In genomic region chr1:44819594-44820327, GRCh38 we compare ENCODE assay signal across 8 cellular contexts. TPM values are rescaled to one million over a fixed set of nuclear protein-coding genes. Genes with fewer than 3 reads are reported as not detected.
A peak's percentile ranks its signal among the peaks of the same experiment; 100 is the strongest.
DNase-seq lines count a peak whose midpoint lies in the region; TF ChIP-seq lines count a peak whose summit lies in the region.

No MANE protein-coding gene starts in this region.

- peak overlapping the region; percentile 87 for H3K4me3 Mint-ChIP-seq in HFFc6

- peaks cover 27% of the 10 kb centered on the region for H3K36me3 Mint-ChIP-seq in HFFc6 (ENCODE audit: low read depth)

- DNase-seq in HFFc6 (peak; percentile 99), NCI-H1930 (lab: John Stamatoyannopoulos, UW) (peak; percentile 64 to 90), choroid plexus epithelial cell (ENCODE audit: low read depth) (peak; percentile 94), kidney glomerular epithelial cell (lab: John Stamatoyannopoulos, UW) (peak; percentile 93), NCI-H1694 (lab: John Stamatoyannopoulos, UW) (no peak)
- peak; percentile 75 for DNase-seq in activated CD4-positive, alpha-beta T cell treated with anti-CD3 and anti-CD28 coated beads for 1 hour
- peak; percentile 93 for DNase-seq in stimulated activated CD4-positive, alpha-beta T cell treated with anti-CD3 and anti-CD28 coated beads, Interleukin-1b, Interleukin-23, amount 100 ng/mL, for 48 hours

- H3K27ac Mint-ChIP-seq in HFFc6: peak overlapping the region; percentile 100

- H3K27me3 Mint-ChIP-seq in HFFc6 (ENCODE audit: insufficient read depth): peaks cover 29% of the 10 kb centered on the region

- TF ChIP-seq CTCF in HFFc6 (IDR thresholded peaks at IDR 0.05) (no peak), choroid plexus epithelial cell (conservative IDR thresholded peaks at IDR 0.05; ENCODE audit: low read depth, low read length) (peak; percentile 8)

- peak; percentile 96 for TF ChIP-seq POLR2A in GM10847 (IDR thresholded peaks at IDR 0.05; ENCODE audit: extremely low read depth, insufficient read length)

- H3K4me1 Mint-ChIP-seq in HFFc6 (ENCODE audit: low read depth): peaks cover 52% of the 10 kb centered on the region

- H3K9me3 Mint-ChIP-seq in HFFc6: no peaks in the 10 kb centered on the region

- H3K4me3 ChIP-seq in choroid plexus epithelial cell (ENCODE audit: low read depth, low read length): peak overlapping the region; percentile 61

RNA-seq across cellular contexts. Expression of gene BTBD19, which starts 11.4 kb away (rescaled TPM):
- 10 to 100 TPM; 12.2 to 21.4 (median 13.9) TPM for total RNA-seq in HFFc6 (2021; fragmentation: NEBNext Ultra II Directional; extraction: Animal tissue kit (Norgen Biotek cat#: 25700))

RNA-seq across cellular contexts. Expression of gene DYNLT4, which starts 12.6 kb away (rescaled TPM):
- under 1 TPM in 1 of 6 experiments, not detected in 5; 0.46 TPM for total RNA-seq in HFFc6 (2021; fragmentation: NEBNext Ultra II Directional; extraction: Animal tissue kit (Norgen Biotek cat#: 25700))

RNA-seq across cellular contexts. Expression of gene PLK3, which starts 19.6 kb away (rescaled TPM):
- 10 to 100 TPM; 37.1 to 44.6 (median 39.2) TPM for total RNA-seq in HFFc6 (2021; fragmentation: NEBNext Ultra II Directional; extraction: Animal tissue kit (Norgen Biotek cat#: 25700))

RNA-seq across cellular contexts. Expression of gene PTCH2, which starts 23.3 kb away (rescaled TPM):
- total RNA-seq in HFFc6 (2021; fragmentation: NEBNext Ultra II Directional; extraction: Animal tissue kit (Norgen Biotek cat#: 25700)): under 1 TPM; 0.37 to 0.81 (median 0.61) TPM

RNA-seq across cellular contexts. Expression of gene BEST4, which starts 31.8 kb away (rescaled TPM):
- total RNA-seq in HFFc6 (2021; fragmentation: NEBNext Ultra II Directional; extraction: Animal tissue kit (Norgen Biotek cat#: 25700)): under 1 TPM; 0.09 to 0.23 (median 0.12) TPM
